Comparison of ENCODE assay signal across 29 cellular contexts in genomic region chr15:61115679-61116078, GRCh38.
DNase-seq lines count a peak whose midpoint lies in the region; ATAC-seq and FAIRE-seq lines count a peak whose summit lies in the region.
"Had no signal": no experiment of that assay in that cellular context is flagged by ENCODE, and none has a peak within 500 bp of the region (broad histone marks: within the 10 kb centered on the region; RNA-seq: fewer than 3 reads in every experiment).

No MANE protein-coding gene starts in this region.

- H3K27me3 ChIP-seq in right cardiac atrium (ENCODE audit: control insufficient read depth, insufficient read depth) = no peaks in the 10 kb centered on the region
- H3K27me3 ChIP-seq: BLaER1 treated with 17β-estradiol and CSF1 and Interleukin-3, amounts not matched to agents 10 nM and 100 nM; cardiac muscle cell; gastroesophageal sphincter; left lung; Peyer's patch; transverse colon had no signal

- no peaks in the 10 kb centered on the region for H3K36me3 Mint-ChIP-seq in activated T-helper 17 cell treated with anti-CD3 and anti-CD28 coated beads, Interleukin-2, amount 50 U/mL, for 72 hours (ENCODE audit: low read depth)
- H3K36me3 Mint-ChIP-seq: activated CD8-positive, alpha-beta memory T cell treated with anti-CD3 and anti-CD28 coated beads, Interleukin-2, amount 10 ng/mL, durations not matched to agents 7 days and 5 days; naive thymus-derived CD4-positive, alpha-beta T cell; T-cell had no signal

- H3K27me3 Mint-ChIP-seq in activated T-helper 17 cell treated with anti-CD3 and anti-CD28 coated beads, Interleukin-2, amount 50 U/mL, for 72 hours = peaks cover 38% of the 10 kb centered on the region

- H3K9me3 ChIP-seq in right cardiac atrium (ENCODE audit: control insufficient read depth, low read length) = no peaks in the 10 kb centered on the region
- H3K9me3 ChIP-seq: A549; BLaER1 treated with 17β-estradiol and CSF1 and Interleukin-3, amounts not matched to agents 10 nM and 100 nM; gastroesophageal sphincter; left lung; Peyer's patch; transverse colon had no signal

- H3K4me3 ChIP-seq in right cardiac atrium (ENCODE audit: low read length) = no peak overlapping the region
- H3K4me3 ChIP-seq: A549; BLaER1 treated with 17β-estradiol and CSF1 and Interleukin-3, amounts not matched to agents 10 nM and 100 nM; cardiac muscle cell; coronary artery; gastroesophageal sphincter; left lung; Peyer's patch; transverse colon had no signal

- intact Hi-C loops in left ventricle myocardium superior (cut with micrococcal nuclease) = no loop called here
- intact Hi-C loops in right cardiac atrium (cut with DNase I) = no loop called here

- no peaks in the 10 kb centered on the region for H3K9me3 Mint-ChIP-seq in activated T-helper 17 cell treated with anti-CD3 and anti-CD28 coated beads, Interleukin-2, amount 50 U/mL, for 72 hours
- H3K9me3 Mint-ChIP-seq: effector memory CD8-positive, alpha-beta T cell; T-cell had no signal

- FAIRE-seq in urothelium cell line (lab: Jason Lieb, UNC) = peak; percentile 53
- FAIRE-seq: A549, GM18507 had no signal

- H3K4me1 ChIP-seq in right cardiac atrium (ENCODE audit: control insufficient read depth, insufficient read depth, low read length) = no peaks in the 10 kb centered on the region
- H3K4me1 ChIP-seq: A549; BLaER1 treated with 17β-estradiol and CSF1 and Interleukin-3, amounts not matched to agents 10 nM and 100 nM; gastroesophageal sphincter; left lung; Peyer's patch; transverse colon had no signal

- ATAC-seq in left ventricle myocardium superior (peak; percentile 52), right cardiac atrium (no peak), GM21447 (IDR thresholded peaks at IDR 0.05; ENCODE audit: unreplicated experiment) (no peak)
- peak; percentile 21 for ATAC-seq in activated T-helper 17 cell treated with anti-CD3 and anti-CD28 coated beads, Interleukin-2, amount 50 U/mL, for 72 hours (replicated peaks)
- ATAC-seq: A549; activated CD8-positive, alpha-beta memory T cell treated with anti-CD3 and anti-CD28 coated beads, Interleukin-2, amount 10 ng/mL, durations not matched to agents 7 days and 5 days; effector memory CD8-positive, alpha-beta T cell; gastroesophageal sphincter; left lung; naive thymus-derived CD4-positive, alpha-beta T cell; T-cell had no signal

- H3K4me3 Mint-ChIP-seq in activated T-helper 17 cell treated with anti-CD3 and anti-CD28 coated beads, Interleukin-2, amount 50 U/mL, for 72 hours = no peak overlapping the region
- H3K4me3 Mint-ChIP-seq: activated CD8-positive, alpha-beta memory T cell treated with anti-CD3 and anti-CD28 coated beads, Interleukin-2, amount 10 ng/mL, durations not matched to agents 7 days and 5 days; effector memory CD8-positive, alpha-beta T cell; IgD-negative memory B cell; naive thymus-derived CD4-positive, alpha-beta T cell; T-cell had no signal

- no peaks in the 10 kb centered on the region for H3K4me1 Mint-ChIP-seq in activated T-helper 17 cell treated with anti-CD3 and anti-CD28 coated beads, Interleukin-2, amount 50 U/mL, for 72 hours
- H3K4me1 Mint-ChIP-seq: activated CD8-positive, alpha-beta memory T cell treated with anti-CD3 and anti-CD28 coated beads, Interleukin-2, amount 10 ng/mL, durations not matched to agents 7 days and 5 days; IgD-negative memory B cell; naive thymus-derived CD4-positive, alpha-beta T cell; T-cell had no signal

- H3K27ac ChIP-seq in right cardiac atrium (ENCODE audit: low read length) = no peak overlapping the region
- H3K27ac ChIP-seq: A549; BLaER1 treated with 17β-estradiol and CSF1 and Interleukin-3, amounts not matched to agents 10 nM and 100 nM; cardiac muscle cell; coronary artery; gastroesophageal sphincter; left lung; Peyer's patch; transverse colon had no signal

- DNase-seq in left ventricle myocardium superior (no peak), right cardiac atrium (no peak), glomerular visceral epithelial cell (ENCODE audit: extremely low spot score) (peak; percentile 29), urothelium cell line (ENCODE audit: low spot score) (peak; percentile 60), pons (ENCODE audit: low spot score) (no peak), SHP77 (lab: John Stamatoyannopoulos, UW) (no peak)
- DNase-seq: activated CD4-positive, CD25-positive, alpha-beta regulatory T cell; activated CD8-positive, alpha-beta memory T cell treated with anti-CD3 and anti-CD28 coated beads, Interleukin-2, amount 10 ng/mL, durations not matched to agents 7 days and 5 days; activated naive CD4-positive, alpha-beta T cell treated with Interleukin-2 at 50 U/mL for 16 hours; activated T-cell treated with anti-CD3 and anti-CD28 coated beads, Interleukin-2, amount 50 U/mL, for 48 hours; effector memory CD8-positive, alpha-beta T cell; hippocampal formation; left lung; naive thymus-derived CD4-positive, alpha-beta T cell; NCI-H2029 treated with DMSO at 0.1 percent for 48 hours; NCI-H226; nucleus accumbens; Peyer's patch; T-cell; transverse colon had no signal

- H3K27ac Mint-ChIP-seq in activated T-helper 17 cell treated with anti-CD3 and anti-CD28 coated beads, Interleukin-2, amount 50 U/mL, for 72 hours = no peak overlapping the region
- H3K27ac Mint-ChIP-seq: activated CD8-positive, alpha-beta memory T cell treated with anti-CD3 and anti-CD28 coated beads, Interleukin-2, amount 10 ng/mL, durations not matched to agents 7 days and 5 days; effector memory CD8-positive, alpha-beta T cell; IgD-negative memory B cell; naive thymus-derived CD4-positive, alpha-beta T cell; T-cell had no signal

- WGBS in right cardiac atrium = 86% methylated on average over 3 of the region's 3 CpGs

Comparison
In these comparisons a context has a peak if more than half of its experiments do, and no peak if none do; other contexts are left out.
1. ATAC-seq: peak in left ventricle myocardium superior (single experiment) and activated T-helper 17 cell treated with anti-CD3 and anti-CD28 coated beads, Interleukin-2, amount 50 U/mL, for 72 hours (single experiment); none in right cardiac atrium (0 of 2) and GM21447 (single experiment).
2. DNase-seq: peak in glomerular visceral epithelial cell (single experiment) and urothelium cell line (single experiment); none in left ventricle myocardium superior (single experiment), right cardiac atrium (0 of 3), pons (single experiment) and SHP77 (0 of 2).